Comparison of ENCODE assay signal across 23 cellular contexts in the genomic region with DNA sequence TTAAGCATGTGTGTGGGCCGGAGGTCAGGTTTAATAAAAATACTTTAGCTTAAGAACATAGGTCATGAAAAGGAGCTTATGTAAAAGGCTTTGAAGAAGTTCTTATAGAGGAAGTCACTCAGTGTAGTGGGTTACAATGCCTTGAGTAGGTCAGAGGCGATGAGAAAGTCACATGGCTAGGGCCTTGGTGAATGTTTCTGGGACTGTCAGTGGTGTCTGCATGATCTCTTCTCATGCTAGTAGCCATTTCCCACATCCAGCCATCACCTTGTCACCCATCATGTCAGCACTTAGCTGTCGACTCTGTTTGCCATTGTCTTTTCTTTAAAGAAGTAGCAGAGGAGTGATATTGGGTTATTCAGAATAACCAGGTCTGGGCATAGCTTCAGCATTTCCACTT.
"Had no signal": no experiment of that assay in that cellular context is flagged by ENCODE, and none has a peak within 500 bp of the region (broad histone marks: within the 10 kb centered on the region; RNA-seq: fewer than 3 reads in every experiment).

No MANE protein-coding gene starts in this region.

- H3K27me3 ChIP-seq: esophagus muscularis mucosa, foreskin keratinocyte, gastroesophageal sphincter, heart right ventricle, neural progenitor cell, sigmoid colon, testis, tibial artery had no signal

- H2AFZ ChIP-seq: neural progenitor cell, parathyroid adenoma had no signal

- H3K4me1 ChIP-seq: foreskin keratinocyte, gastroesophageal sphincter, parathyroid adenoma, sigmoid colon, testis, tibial artery had no signal

- H3K27ac ChIP-seq: coronary artery, esophagus muscularis mucosa, foreskin keratinocyte, gastroesophageal sphincter, heart right ventricle, neural progenitor cell, parathyroid adenoma, sigmoid colon, testis, tibial artery had no signal

- DNase-seq: dermis blood vessel endothelial cell; effector memory CD4-positive, alpha-beta T cell; foreskin keratinocyte; heart right ventricle; hypothalamus; immature natural killer cell; islet precursor cell; kidney glomerular epithelial cell; midbrain; naive thymus-derived CD4-positive, alpha-beta T cell; sigmoid colon; stimulated activated CD4-positive, alpha-beta T cell treated with anti-CD3 and anti-CD28 coated beads, Interleukin-2, amount 100 ng/mL, for 24 hours; stimulated activated CD4-positive, alpha-beta T cell treated with anti-CD3 and anti-CD28 coated beads, Interleukin-4, amount 100 ng/mL, for 24 hours; stimulated activated naive CD8-positive, alpha-beta T cell treated with anti-CD3 and anti-CD28 coated beads, Interleukin-15, Interleukin-2, amounts not matched to agents 100 U/mL and 50 U/mL, for 24 hours; substantia nigra; testis; tibial artery had no signal

- ATAC-seq: foreskin keratinocyte; gastroesophageal sphincter; naive thymus-derived CD4-positive, alpha-beta T cell; stimulated activated effector memory CD8-positive, alpha-beta T cell treated with anti-CD3 and anti-CD28 coated beads, Interleukin-12 subunit alpha, Interleukin-12 subunit beta, amount 100 ng/mL, for 72 hours; stimulated activated naive CD8-positive, alpha-beta T cell treated with anti-CD3 and anti-CD28 coated beads, Interleukin-15, Interleukin-2, amounts not matched to agents 100 U/mL and 50 U/mL, for 24 hours had no signal

- H3K9ac ChIP-seq: neural progenitor cell, parathyroid adenoma had no signal

- H3K4me3 ChIP-seq: coronary artery, esophagus muscularis mucosa, gastroesophageal sphincter, heart right ventricle, neural progenitor cell, sigmoid colon, testis, tibial artery had no signal

- H3K4me2 ChIP-seq: neural progenitor cell had no signal

- H3K36me3 ChIP-seq: esophagus muscularis mucosa, gastroesophageal sphincter, heart right ventricle, neural progenitor cell, sigmoid colon, tibial artery had no signal

- H3K9me3 ChIP-seq: sigmoid colon, testis, tibial artery had no signal
